In genomic region chr11:119356349-119357031, GRCh38 we compare ENCODE assay signal across 8 cellular contexts. TPM values are rescaled to one million over a fixed set of nuclear protein-coding genes. Genes with fewer than 3 reads are reported as not detected.
DNase-seq lines count a peak whose midpoint lies in the region; ATAC-seq and TF ChIP-seq lines count a peak whose summit lies in the region.

No MANE protein-coding gene starts in this region.

- peak; percentile 16 for TF ChIP-seq EP300 in neural cell (conservative IDR thresholded peaks at IDR 0.05; ENCODE audit: poor library complexity, severe bottlenecking)

- H3F3A ChIP-seq in PC-9 (ENCODE audit: insufficient read depth, low read depth) (peaks cover 18% of the 10 kb centered on the region), neural cell (ENCODE audit: insufficient read depth, low read length, poor library complexity, severe bottlenecking) (no peaks in the 10 kb centered on the region)

- no TSS peak for BruUV-seq in PC-9 (replicated peaks; lab: Mats Ljungman, UMichigan)

- H3K27ac ChIP-seq in PC-9 (no peak overlapping the region), neural cell (ENCODE audit: low read length) (no peak overlapping the region), substantia nigra (ENCODE audit: low read depth, low read length, poor library complexity, severe bottlenecking) (peak overlapping the region; percentile 31)

- no peak overlapping the region for H3K9ac ChIP-seq in neural cell (ENCODE audit: low read length)

- H3K4me3 ChIP-seq in GM12875 (ENCODE audit: low read depth, low read length) (peak overlapping the region; percentile 46), PC-9 (peak overlapping the region; percentile 71), fibroblast of the aortic adventitia (ENCODE audit: low read depth, low read length) (peak overlapping the region; percentile 67), neural cell (ENCODE audit: low read length) (peak overlapping the region; percentile 52)

- DNase-seq in PC-9 (peak; percentile 61 to 65), fibroblast of the aortic adventitia (ENCODE audit: low read depth) (peak; percentile 73), substantia nigra (lab: John Stamatoyannopoulos, UW) (peak in 37 of 49 donors; percentile 41 to 86 (median 66)), NCI-H128 (lab: John Stamatoyannopoulos, UW; ENCODE audit: unreplicated experiment) (no peak)
- peak; percentile 60 for DNase-seq in activated effector memory CD4-positive, alpha-beta T cell treated with Interleukin-2 at 50 U/mL for 16 hours

- TF ChIP-seq RAD21 in neural cell (conservative IDR thresholded peaks at IDR 0.05), result peak; percentile 89

- H3K4me2 ChIP-seq in PC-9 (peak overlapping the region; percentile 100), neural cell (ENCODE audit: low read length) (no peak overlapping the region)

- TF ChIP-seq CTCF in GM12875 (IDR thresholded peaks at IDR 0.05; ENCODE audit: borderline replicate concordance, insufficient read depth, low read depth, low read length) (peak; percentile 96), PC-9 (conservative IDR thresholded peaks at IDR 0.05) (peak; percentile 100), fibroblast of the aortic adventitia (IDR thresholded peaks at IDR 0.05; ENCODE audit: insufficient read depth, low read length) (peak; percentile 79), neural cell (IDR thresholded peaks at IDR 0.05; ENCODE audit: poor library complexity, severe bottlenecking) (peak; percentile 95)

- H4K20me1 ChIP-seq in PC-9 (ENCODE audit: insufficient read depth) (no peaks in the 10 kb centered on the region), neural cell (ENCODE audit: insufficient read depth) (no peaks in the 10 kb centered on the region)

- H3K36me3 ChIP-seq in PC-9 (ENCODE audit: low read depth) (no peaks in the 10 kb centered on the region), neural cell (ENCODE audit: insufficient read depth, low read length) (no peaks in the 10 kb centered on the region)

- H3K9me3 ChIP-seq in PC-9 (ENCODE audit: insufficient read depth, low read depth) (no peaks in the 10 kb centered on the region), neural cell (ENCODE audit: low read length) (no peaks in the 10 kb centered on the region)

- H3K9me2 ChIP-seq in PC-9 (ENCODE audit: insufficient read depth), result no peaks in the 10 kb centered on the region
- H3K9me2 ChIP-seq in neural cell (ENCODE audit: insufficient read depth, low read length), result no peaks in the 10 kb centered on the region

- peak; percentile 75 for ATAC-seq in HG03066 (IDR thresholded peaks at IDR 0.05; ENCODE audit: low read depth, unreplicated experiment)

- H3K79me2 ChIP-seq in PC-9 (ENCODE audit: low read depth) (no peaks in the 10 kb centered on the region), neural cell (replicated peaks; ENCODE audit: insufficient read depth, low read length) (no peaks in the 10 kb centered on the region)

- H2AFZ ChIP-seq in PC-9, result peak overlapping the region; percentile 99
- H2AFZ ChIP-seq in neural cell (ENCODE audit: low read depth, low read length), result no peak overlapping the region

- intact Hi-C loops in PC-9 (cut with micrococcal nuclease; ENCODE audit: unreplicated experiment), result loop anchor here (1.0 kb wide), 2 partner anchors 18 to 118 kb away; no protein-coding TSS in a partner anchor

- CTCF ChIA-PET in PC-9 (lab: Charles Lee), result interaction anchor here (0.5 to 2.4 kb wide), 16 partner anchors 13 to 924 kb away, joined by 3 to 19 read pairs (median 5); partner anchors contain the start of gene USP2

- peaks cover 20% of the 10 kb centered on the region for H3K4me1 ChIP-seq in PC-9 (replicated peaks; ENCODE audit: insufficient read depth)

- H3K27me3 ChIP-seq in PC-9 (ENCODE audit: insufficient read depth, low read depth) (no peaks in the 10 kb centered on the region), neural cell (ENCODE audit: insufficient read depth, low read depth, low read length) (peaks cover 4% of the 10 kb centered on the region)

- POLR2A ChIA-PET in PC-9 (lab: Charles Lee; ENCODE audit: unreplicated experiment), result interaction anchor here (0.7 kb wide), 1 partner anchor 30 kb away, joined by 7 read pairs; no protein-coding TSS in a partner anchor

TF ChIP-seq in neural cell, 6 proteins besides CTCF, POLR2A, EP300 and RAD21:
- no peak for TF ChIP-seq EZH2 (IDR thresholded peaks at IDR 0.05; ENCODE audit: borderline replicate concordance, insufficient read depth, low read length, poor library complexity, severe bottlenecking)
- TF ChIP-seq TAF1 (IDR thresholded peaks at IDR 0.05; ENCODE audit: low read depth), result no peak
- TF ChIP-seq SMC3 (conservative IDR thresholded peaks at IDR 0.05; ENCODE audit: poor library complexity), result peak; percentile 95

RNA-seq across cellular contexts. Expression of gene MFRP, which starts 10.0 kb away (rescaled TPM):
- not detected in 2 replicates for total RNA-seq in PC-9 (2021)
- 0.08 TPM in 1 of 2 replicates, not detected in the other for total RNA-seq in fibroblast of the aortic adventitia (ENCODE audit: low replicate concordance)
- polyA plus RNA-seq in neural cell, result not detected in 2 replicates
- polyA minus RNA-seq in neural cell, result not detected in 2 replicates

RNA-seq across cellular contexts. Expression of gene C1QTNF5, which starts 15.8 kb away (rescaled TPM):
- total RNA-seq in PC-9 (2021) (not detected in 2 replicates), fibroblast of the aortic adventitia (ENCODE audit: low replicate concordance) (5.3 and 90.8 TPM in 2 replicates)
- not detected in 2 replicates for polyA plus RNA-seq in neural cell
- not detected in 2 replicates for polyA minus RNA-seq in neural cell

RNA-seq across cellular contexts. Expression of gene RNF26, which starts 22.2 kb away (rescaled TPM):
- total RNA-seq in PC-9 (2021), result 55.0 and 64.3 TPM in 2 replicates
- 4.7 and 7.1 TPM in 2 replicates for total RNA-seq in fibroblast of the aortic adventitia (ENCODE audit: low replicate concordance)
- 1.9 and 2.6 TPM in 2 replicates for polyA plus RNA-seq in neural cell
- polyA minus RNA-seq in neural cell, result 3.9 and 4.1 TPM in 2 replicates

RNA-seq across cellular contexts. Expression of gene USP2, which starts 25.0 kb away (rescaled TPM):
- 2.1 and 2.7 TPM in 2 replicates for total RNA-seq in PC-9 (2021)
- 0.36 TPM in 1 of 2 replicates, not detected in the other for total RNA-seq in fibroblast of the aortic adventitia (ENCODE audit: low replicate concordance)
- polyA plus RNA-seq in neural cell, result 0.59 and 0.74 TPM in 2 replicates
- polyA minus RNA-seq in neural cell, result 1.5 and 3.6 TPM in 2 replicates

RNA-seq across cellular contexts. Expression of gene MCAM, which starts 39.6 kb away (rescaled TPM):
- total RNA-seq in PC-9 (2021), result 38.8 and 54.5 TPM in 2 replicates
- 2.2 and 52.1 TPM in 2 replicates for total RNA-seq in fibroblast of the aortic adventitia (ENCODE audit: low replicate concordance)
- polyA plus RNA-seq in neural cell, result 7.5 and 12.5 TPM in 2 replicates
- 1.7 and 2.4 TPM in 2 replicates for polyA minus RNA-seq in neural cell
